11 cellular contexts compared by ENCODE assay signal in the genomic region with DNA sequence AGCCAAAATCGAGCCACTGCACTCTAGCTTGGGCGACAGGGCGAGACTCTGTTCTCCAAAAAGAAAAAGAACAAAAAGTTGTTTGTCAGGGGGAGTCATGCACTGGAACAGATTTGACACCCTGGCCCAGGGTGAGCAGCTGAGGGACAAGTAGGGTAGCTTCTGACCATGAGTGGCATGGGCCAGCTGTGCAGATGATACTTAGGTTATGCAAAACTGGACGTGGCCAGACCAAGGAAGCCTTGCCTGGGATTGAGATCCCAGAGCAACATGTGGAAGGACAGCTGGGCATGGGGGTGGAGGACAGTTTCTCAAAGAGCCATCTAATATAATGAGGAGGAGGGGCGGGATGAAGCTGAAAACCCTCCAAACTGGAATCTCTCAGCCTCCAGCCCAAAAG.
"Had no signal": no experiment of that assay in that cellular context is flagged by ENCODE, and none has a peak within 500 bp of the region (broad histone marks: within the 10 kb centered on the region; RNA-seq: fewer than 3 reads in every experiment).

No MANE protein-coding gene starts in this region.

- ATAC-seq: activated CD4-positive, CD25-positive, alpha-beta regulatory T cell treated with anti-CD3 and anti-CD28 coated beads, Interleukin-2, amount 50 U/mL, for 24 hours; stimulated activated memory B cell treated with anti-CD40 and anti-IgM and Interleukin-4, amounts not matched to agents 10 μg/mL and 1 μg/mL and 100 μg/mL, for 72 hours had no signal

- H3K27me3 ChIP-seq: neutrophil had no signal

- H3K27ac Mint-ChIP-seq: activated CD4-positive, alpha-beta memory T cell treated with anti-CD3 and anti-CD28 coated beads, Interleukin-2, amount 10 ng/mL, durations not matched to agents 7 days and 5 days; activated naive CD4-positive, alpha-beta T cell treated with anti-CD3 and anti-CD28 coated beads for 36 hours; T-helper 1 cell treated with Interleukin-12 subunit alpha and Interleukin-12 subunit beta and Interleukin-4 antibody, amounts not matched to agents 30 μg/mL and 1 μg/mL, for 36 hours had no signal

- H3K4me3 Mint-ChIP-seq: activated CD4-positive, alpha-beta memory T cell treated with anti-CD3 and anti-CD28 coated beads, Interleukin-2, amount 10 ng/mL, durations not matched to agents 7 days and 5 days; activated naive CD4-positive, alpha-beta T cell treated with anti-CD3 and anti-CD28 coated beads for 36 hours; stimulated activated memory B cell treated with anti-CD40 and anti-IgM and Interleukin-4, amounts not matched to agents 10 μg/mL and 1 μg/mL and 100 μg/mL, for 72 hours; T-helper 1 cell treated with Interleukin-12 subunit alpha and Interleukin-12 subunit beta and Interleukin-4 antibody, amounts not matched to agents 30 μg/mL and 1 μg/mL, for 36 hours had no signal

- H3K4me3 ChIP-seq: SK-N-MC had no signal

- H3K27me3 Mint-ChIP-seq: activated CD4-positive, alpha-beta memory T cell treated with anti-CD3 and anti-CD28 coated beads, Interleukin-2, amount 10 ng/mL, durations not matched to agents 7 days and 5 days; stimulated activated memory B cell treated with anti-CD40 and anti-IgM and Interleukin-4, amounts not matched to agents 10 μg/mL and 1 μg/mL and 100 μg/mL, for 72 hours had no signal

- H3K27ac ChIP-seq: SK-N-MC had no signal

- H3K9me3 Mint-ChIP-seq: activated CD4-positive, alpha-beta memory T cell treated with anti-CD3 and anti-CD28 coated beads, Interleukin-2, amount 10 ng/mL, durations not matched to agents 7 days and 5 days; stimulated activated memory B cell treated with anti-CD40 and anti-IgM and Interleukin-4, amounts not matched to agents 10 μg/mL and 1 μg/mL and 100 μg/mL, for 72 hours had no signal

- DNase-seq: activated CD4-positive, alpha-beta memory T cell treated with anti-CD3 and anti-CD28 coated beads, Interleukin-2, amount 10 ng/mL, durations not matched to agents 7 days and 5 days; activated CD8-positive, alpha-beta memory T cell treated with anti-CD3 and anti-CD28 coated beads, Interleukin-2, amount 50 U/mL, for 48 hours; activated naive CD4-positive, alpha-beta T cell treated with anti-CD3 and anti-CD28 coated beads for 36 hours; kidney; mesendoderm; trophoblast cell had no signal

- H3K9me3 ChIP-seq: neutrophil had no signal
